ENCODE assay signal across 10 cellular contexts in the genomic region with DNA sequence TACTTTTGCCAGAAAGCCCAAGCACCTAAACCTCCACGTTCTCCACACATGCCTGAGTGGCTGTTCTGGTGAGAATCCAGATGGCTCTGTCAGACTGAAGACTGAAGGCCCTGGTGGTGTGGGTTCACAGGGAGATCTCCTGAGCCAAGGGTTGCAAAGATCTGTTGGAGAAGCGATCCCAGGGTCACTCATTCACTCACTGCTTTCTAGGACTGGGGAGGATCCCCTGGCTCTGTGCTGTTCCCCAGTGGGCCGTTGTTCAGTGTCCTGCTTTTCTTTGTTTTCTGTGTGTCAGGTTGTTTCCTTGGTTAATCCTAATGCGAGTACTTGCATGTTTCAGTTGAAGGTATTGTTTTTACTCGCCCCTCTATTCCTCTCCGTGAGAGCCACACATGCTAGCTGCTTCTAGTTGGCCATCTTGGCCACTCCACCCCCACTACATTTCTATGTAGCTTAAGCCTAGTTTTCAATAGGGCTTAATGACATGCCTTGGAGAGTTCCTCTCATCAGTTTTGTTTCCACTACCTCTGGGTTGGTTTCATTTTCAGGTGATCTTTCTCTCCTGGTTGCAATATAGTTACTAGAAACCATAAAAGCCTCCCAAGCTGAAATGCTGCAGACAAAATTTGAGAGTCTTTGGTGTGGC.
A peak's percentile ranks its signal among the peaks of the same experiment; 100 is the strongest.
DNase-seq lines count a peak whose midpoint lies in the region; ATAC-seq and TF ChIP-seq lines count a peak whose summit lies in the region.
"Had no signal": no experiment of that assay in that cellular context is flagged by ENCODE, and none has a peak within 500 bp of the region (broad histone marks: within the 10 kb centered on the region; RNA-seq: fewer than 3 reads in every experiment).

No MANE protein-coding gene starts in this region.

- H3K9me3 ChIP-seq in CD4-positive, alpha-beta T cell (ENCODE audit: control insufficient read depth, low read length) = no peaks in the 10 kb centered on the region
- no peaks in the 10 kb centered on the region for H3K9me3 ChIP-seq in heart left ventricle

- peak overlapping the region; percentile 31 for H3K4me3 Mint-ChIP-seq in CD4-positive, alpha-beta T cell

- ATAC-seq in CD4-positive, alpha-beta T cell (ENCODE audit: poor library complexity) = no peak
- ATAC-seq in HG03066 (IDR thresholded peaks at IDR 0.05; ENCODE audit: low read depth, unreplicated experiment) (peak; percentile 98), heart left ventricle (no peak)

- H3K4me3 ChIP-seq in heart left ventricle = no peak overlapping the region
- H3K4me3 ChIP-seq: dorsolateral prefrontal cortex had no signal

- H3K27me3 ChIP-seq in CD4-positive, alpha-beta T cell (ENCODE audit: control insufficient read depth, insufficient read depth, low read length) = no peaks in the 10 kb centered on the region
- no peaks in the 10 kb centered on the region for H3K27me3 ChIP-seq in heart left ventricle
- H3K27me3 ChIP-seq: dorsolateral prefrontal cortex had no signal

- TF ChIP-seq CTCF in CD4-positive, alpha-beta T cell (IDR thresholded peaks at IDR 0.05) = no peak
- TF ChIP-seq CTCF in heart left ventricle (IDR thresholded peaks at IDR 0.05) = no peak

- peaks cover 43% of the 10 kb centered on the region for H3K4me1 Mint-ChIP-seq in CD4-positive, alpha-beta T cell (ENCODE audit: low read depth)

- no peak for DNase-seq in CD4-positive, alpha-beta T cell
- DNase-seq in GM19238 (ENCODE audit: insufficient read length, low spot score) = peak; percentile 22
- DNase-seq in activated naive CD4-positive, alpha-beta T cell treated with anti-CD3 and anti-CD28 coated beads, Interleukin-2, amount 50 U/mL, for 16 hours = peak; percentile 24
- no peak for DNase-seq in NCI-H2029 treated with DMSO at 0.1 percent for 48 hours (lab: John Stamatoyannopoulos, UW)
- DNase-seq in HuH-7 (ENCODE audit: low spot score) = no peak
- no peak for DNase-seq in heart left ventricle
- no peak for DNase-seq in NCI-H146 (lab: John Stamatoyannopoulos, UW)
- DNase-seq: DMS79, dorsolateral prefrontal cortex had no signal

- no peak for TF ChIP-seq POLR2A in heart left ventricle (IDR thresholded peaks at IDR 0.05)

- H3K27ac Mint-ChIP-seq in CD4-positive, alpha-beta T cell = peak overlapping the region; percentile 7

- H3K4me1 ChIP-seq in heart left ventricle = peaks cover 0 to 38% (median 7%) of the 10 kb centered on the region in 12 donors

- H3K36me3 Mint-ChIP-seq in CD4-positive, alpha-beta T cell (ENCODE audit: low read depth) = no peaks in the 10 kb centered on the region

- intact Hi-C loops in CD4-positive, alpha-beta T cell (cut with DNase I, micrococcal nuclease) = no loop called here
- intact Hi-C loops in heart left ventricle (cut with DNase I) = loop anchor here in 1 of 10 donors (5.0 kb wide), 1 partner anchor 45 kb away; no protein-coding TSS in a partner anchor

- CTCF ChIA-PET in CD4-positive, alpha-beta T cell (lab: Charles Lee) = no interaction called here

- no peaks in the 10 kb centered on the region for H3K27me3 Mint-ChIP-seq in CD4-positive, alpha-beta T cell

- H3K9me3 Mint-ChIP-seq in CD4-positive, alpha-beta T cell = no peaks in the 10 kb centered on the region

- no peaks in the 10 kb centered on the region for H3K36me3 ChIP-seq in heart left ventricle

- no peak overlapping the region for H3K27ac ChIP-seq in CD4-positive, alpha-beta T cell (ENCODE audit: low read depth, low read length)
- no peak overlapping the region for H3K27ac ChIP-seq in heart left ventricle

- WGBS in heart left ventricle, 4 donors = 89 to 95% (median 90%) methylated on average over 5 to 6 of the region's 6 CpGs

- POLR2A ChIA-PET in CD4-positive, alpha-beta T cell (lab: Charles Lee) = no interaction called here

Comparison
In these comparisons a context has a peak if more than half of its experiments do, and no peak if none do; other contexts are left out.
1. DNase-seq: peak in GM19238 (single experiment) and activated naive CD4-positive, alpha-beta T cell treated with anti-CD3 and anti-CD28 coated beads, Interleukin-2, amount 50 U/mL, for 16 hours (single experiment); none in CD4-positive, alpha-beta T cell (0 of 10), NCI-H2029 treated with DMSO at 0.1 percent for 48 hours (single experiment), HuH-7 (single experiment), heart left ventricle (0 of 5) and NCI-H146 (single experiment).